In the genomic region with DNA sequence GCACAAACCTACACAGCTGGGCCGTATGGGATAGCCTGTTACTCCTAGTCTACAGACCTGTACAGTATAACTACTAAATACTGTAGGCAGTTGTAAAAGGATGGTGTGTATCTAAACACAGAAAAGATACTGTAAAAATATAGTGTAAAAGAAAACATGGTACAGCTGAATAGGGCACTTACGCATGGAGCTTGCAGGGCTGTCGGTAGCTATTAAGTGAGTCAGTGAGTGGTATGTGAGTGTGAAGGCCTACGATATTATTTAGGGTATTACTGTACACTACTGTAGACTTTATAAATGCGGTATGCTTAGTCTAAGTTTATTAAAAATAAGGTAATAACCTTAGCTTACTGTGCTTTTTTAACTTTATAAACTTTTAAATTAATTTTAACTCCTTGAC, we compare ENCODE assay signal across 8 cellular contexts. TPM values are rescaled to one million over a fixed set of nuclear protein-coding genes. Genes with fewer than 3 reads are reported as not detected.
DNase-seq lines count a peak whose midpoint lies in the region; TF ChIP-seq lines count a peak whose summit lies in the region.

No MANE protein-coding gene starts in this region.

- no peaks in the 10 kb centered on the region for H3K27me3 ChIP-seq in AG04450 (ENCODE audit: control insufficient read depth, insufficient read depth, low read length)
- H3K27me3 ChIP-seq in HUES64 (ENCODE audit: insufficient read depth, low read length), result no peaks in the 10 kb centered on the region
- H3K27me3 ChIP-seq in muscle layer of duodenum (ENCODE audit: low read depth, low read length), result no peaks in the 10 kb centered on the region

- DNase-seq in AG04450 (ENCODE audit: low read depth, low spot score), result no peak
- DNase-seq in MCF 10A (ENCODE audit: unreplicated experiment), result no peak
- no peak for DNase-seq in stimulated activated CD4-positive, alpha-beta T cell treated with anti-CD3 and anti-CD28 coated beads, Interleukin-1b, Interleukin-23, amount 100 ng/mL, for 48 hours
- no peak for DNase-seq in COR-L47 (lab: John Stamatoyannopoulos, UW)
- no peak for DNase-seq in activated gamma-delta T cell treated with Interleukin-2 at 50 U/mL for 16 hours
- DNase-seq in NCI-H526 (lab: John Stamatoyannopoulos, UW), result no peak

- H3K9me3 ChIP-seq in AG04450 (ENCODE audit: control insufficient read depth, insufficient read depth, low read length) (no peaks in the 10 kb centered on the region; the same call in 1 of the 2 replicates), HUES64 (ENCODE audit: insufficient read depth, low read depth, low read length) (no peaks in the 10 kb centered on the region), muscle layer of duodenum (ENCODE audit: control insufficient read depth in 1 of 2, low read length in 2 of 2) (no peaks in the 10 kb centered on the region)

- no peak overlapping the region for H3K27ac ChIP-seq in AG04450 (ENCODE audit: low read depth, low read length)
- no peak overlapping the region for H3K27ac ChIP-seq in HUES64 (ENCODE audit: low read depth, low read length)
- no peak overlapping the region for H3K27ac ChIP-seq in muscle layer of duodenum (ENCODE audit: low read length)

- H3K9me3 Mint-ChIP-seq in MCF 10A (ENCODE audit: unreplicated experiment), result no peaks in the 10 kb centered on the region

- BruUV-seq in MCF 10A (replicated peaks; lab: Mats Ljungman, UMichigan), result no TSS peak

- 94% methylated on average over 4 of the region's 5 CpGs for WGBS in HUES64

- H3K36me3 Mint-ChIP-seq in MCF 10A (ENCODE audit: insufficient read depth, unreplicated experiment), result peaks cover 21% of the 10 kb centered on the region

- peak overlapping the region; percentile 20; the same call in 1 of the 2 replicates for H3K9ac ChIP-seq in HUES64 (ENCODE audit: low read depth, low read length)

- H3K4me1 ChIP-seq in HUES64 (ENCODE audit: insufficient read depth, low read length), result peaks cover 10% of the 10 kb centered on the region; the same call in 1 of the 2 replicates
- H3K4me1 ChIP-seq in muscle layer of duodenum (ENCODE audit: control insufficient read depth in 1 of 2, insufficient read depth in 2 of 2, low read length in 2 of 2), result peaks cover 6 to 13% of the 10 kb centered on the region in 2 donors

- peak overlapping the region; percentile 99 for H3K4me3 ChIP-seq in AG04450 (ENCODE audit: low read depth, low read length)
- H3K4me3 ChIP-seq in HUES64 (ENCODE audit: low read length), result peak overlapping the region; percentile 90
- peak overlapping the region; percentile 89 to 91 for H3K4me3 ChIP-seq in muscle layer of duodenum (ENCODE audit: low read depth in 1 of 2, low read length in 2 of 2)

- POLR2A ChIA-PET in AG04450 (lab: Yijun Ruan, JAX) (interaction anchor here (0.7 to 3.7 kb wide), 6 partner anchors 12 to 549 kb away, joined by 3 to 25 read pairs (median 4); no protein-coding TSS in a partner anchor), MCF 10A (lab: Yijun Ruan, JAX) (interaction anchor here (1.1 to 2.6 kb wide), 6 partner anchors 10 to 966 kb away, joined by 3 to 7 read pairs (median 4); no protein-coding TSS in a partner anchor)

- CTCF ChIA-PET in AG04450 (lab: Charles Lee) (interaction anchor here (0.6 to 1.4 kb wide), 11 partner anchors 12 to 924 kb away, joined by 3 to 9 read pairs (median 3); no protein-coding TSS in a partner anchor), MCF 10A (lab: Yijun Ruan, JAX) (interaction anchor here (0.6 to 4.1 kb wide), 9 partner anchors 11 to 581 kb away, joined by 3 to 26 read pairs (median 3); no protein-coding TSS in a partner anchor)

- H3K27ac Mint-ChIP-seq in MCF 10A (ENCODE audit: low read depth, unreplicated experiment), result no peak overlapping the region

- H3K4me1 Mint-ChIP-seq in MCF 10A (ENCODE audit: insufficient read depth, unreplicated experiment), result peaks cover 22% of the 10 kb centered on the region

- intact Hi-C loops in MCF 10A (cut with micrococcal nuclease), result loop anchor here (10.0 kb wide), 1 partner anchor 922 kb away; no protein-coding TSS in a partner anchor

- no peak for TF ChIP-seq CTCF in AG04450 (IDR thresholded peaks at IDR 0.05; ENCODE audit: low read depth, low read length)
- TF ChIP-seq CTCF in MCF 10A (IDR thresholded peaks at IDR 0.05; ENCODE audit: unreplicated experiment), result no peak

- peak overlapping the region; percentile 87 for H3K4me3 Mint-ChIP-seq in MCF 10A (ENCODE audit: unreplicated experiment)

- H3K36me3 ChIP-seq in HUES64 (ENCODE audit: insufficient read depth, low read length) (peaks cover 21% of the 10 kb centered on the region), muscle layer of duodenum (ENCODE audit: control insufficient read depth in 1 of 2, insufficient read depth in 2 of 2, low read length in 2 of 2) (peaks cover 0 to 7% of the 10 kb centered on the region in 2 donors)

- H3K27me3 Mint-ChIP-seq in MCF 10A (ENCODE audit: insufficient read depth, unreplicated experiment), result no peaks in the 10 kb centered on the region

RNA-seq across cellular contexts. Expression of a gene that starts 1.2 kb away (rescaled TPM):
- polyA plus RNA-seq in AG04450 (2011; rRNA removed), result 23.3 and 35.4 TPM in 2 replicates
- polyA minus RNA-seq in AG04450 (2011; rRNA and poly(A)+ RNA removed), result 11.3 and 13.2 TPM in 2 replicates
- 24.4 TPM for polyA plus RNA-seq in HUES64 (2013, experiment 1 of 2)
- polyA plus RNA-seq in HUES64 (2013, experiment 2 of 2), result 30.9 TPM
- 31.5 and 33.8 TPM in 2 replicates for total RNA-seq in MCF 10A (2022)
